In the genomic region with DNA sequence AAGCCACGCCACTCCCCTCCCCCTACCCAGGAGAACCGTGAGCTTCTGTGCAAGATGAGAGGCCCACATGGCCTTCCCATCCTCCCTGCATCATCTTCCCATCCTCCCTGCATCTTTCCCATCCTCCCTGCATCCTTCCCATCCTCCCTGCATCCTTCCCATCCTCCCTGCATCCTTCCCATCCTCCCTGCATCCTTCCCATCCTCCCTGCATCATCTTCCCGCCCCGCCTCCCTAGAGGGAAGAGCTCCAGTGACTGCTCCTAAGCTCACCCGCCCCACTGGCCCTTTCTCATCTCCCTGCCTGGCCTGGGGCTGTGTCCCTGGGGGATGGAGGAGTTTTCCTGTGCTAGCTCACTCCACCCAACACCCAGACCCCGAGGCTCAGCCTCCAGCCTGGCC, we compare ENCODE assay signal across 1 cellular context.
TF ChIP-seq lines count a peak whose summit lies in the region.

No MANE protein-coding gene starts in this region.

TF ChIP-seq in HepG2, 621 proteins besides CTCF, POLR2A, EP300 and RAD21 (continued from another document):
- TF ChIP-seq, protein P1, sequence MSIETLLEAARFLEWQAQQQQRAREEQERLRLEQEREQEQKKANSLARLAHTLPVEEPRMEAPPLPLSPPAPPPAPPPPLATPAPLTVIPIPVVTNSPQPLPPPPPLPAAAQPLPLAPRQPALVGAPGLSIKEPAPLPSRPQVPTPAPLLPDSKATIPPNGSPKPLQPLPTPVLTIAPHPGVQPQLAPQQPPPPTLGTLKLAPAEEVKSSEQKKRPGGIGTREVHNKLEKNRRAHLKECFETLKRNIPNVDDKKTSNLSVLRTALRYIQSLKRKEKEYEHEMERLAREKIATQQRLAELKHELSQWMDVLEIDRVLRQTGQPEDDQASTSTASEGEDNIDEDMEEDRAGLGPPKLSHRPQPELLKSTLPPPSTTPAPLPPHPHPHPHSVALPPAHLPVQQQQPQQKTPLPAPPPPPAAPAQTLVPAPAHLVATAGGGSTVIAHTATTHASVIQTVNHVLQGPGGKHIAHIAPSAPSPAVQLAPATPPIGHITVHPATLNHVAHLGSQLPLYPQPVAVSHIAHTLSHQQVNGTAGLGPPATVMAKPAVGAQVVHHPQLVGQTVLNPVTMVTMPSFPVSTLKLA (IDR thresholded peaks at IDR 0.05) = no peak
- TF ChIP-seq, protein P2, sequence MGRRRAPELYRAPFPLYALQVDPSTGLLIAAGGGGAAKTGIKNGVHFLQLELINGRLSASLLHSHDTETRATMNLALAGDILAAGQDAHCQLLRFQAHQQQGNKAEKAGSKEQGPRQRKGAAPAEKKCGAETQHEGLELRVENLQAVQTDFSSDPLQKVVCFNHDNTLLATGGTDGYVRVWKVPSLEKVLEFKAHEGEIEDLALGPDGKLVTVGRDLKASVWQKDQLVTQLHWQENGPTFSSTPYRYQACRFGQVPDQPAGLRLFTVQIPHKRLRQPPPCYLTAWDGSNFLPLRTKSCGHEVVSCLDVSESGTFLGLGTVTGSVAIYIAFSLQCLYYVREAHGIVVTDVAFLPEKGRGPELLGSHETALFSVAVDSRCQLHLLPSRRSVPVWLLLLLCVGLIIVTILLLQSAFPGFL (CRISPR knock-in tag; IDR thresholded peaks at IDR 0.05) = no peak
- TF ChIP-seq MBD4 (IDR thresholded peaks at IDR 0.05; ENCODE audit: borderline replicate concordance, low read length) = no peak
- TF ChIP-seq, protein P3, sequence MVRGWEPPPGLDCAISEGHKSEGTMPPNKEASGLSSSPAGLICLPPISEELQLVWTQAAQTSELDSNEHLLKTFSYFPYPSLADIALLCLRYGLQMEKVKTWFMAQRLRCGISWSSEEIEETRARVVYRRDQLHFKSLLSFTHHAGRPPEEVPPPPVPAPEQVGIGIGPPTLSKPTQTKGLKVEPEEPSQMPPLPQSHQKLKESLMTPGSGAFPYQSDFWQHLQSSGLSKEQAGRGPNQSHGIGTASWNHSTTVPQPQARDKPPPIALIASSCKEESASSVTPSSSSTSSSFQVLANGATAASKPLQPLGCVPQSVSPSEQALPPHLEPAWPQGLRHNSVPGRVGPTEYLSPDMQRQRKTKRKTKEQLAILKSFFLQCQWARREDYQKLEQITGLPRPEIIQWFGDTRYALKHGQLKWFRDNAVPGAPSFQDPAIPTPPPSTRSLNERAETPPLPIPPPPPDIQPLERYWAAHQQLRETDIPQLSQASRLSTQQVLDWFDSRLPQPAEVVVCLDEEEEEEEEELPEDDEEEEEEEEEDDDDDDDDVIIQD (CRISPR knock-in tag; IDR thresholded peaks at IDR 0.05; ENCODE audit: low read depth) = no peak
- no peak for TF ChIP-seq XBP1 (CRISPR knock-in tag; IDR thresholded peaks at IDR 0.05)
- TF ChIP-seq THYN1 (CRISPR knock-in tag; IDR thresholded peaks at IDR 0.05; ENCODE audit: borderline replicate concordance, low read depth) = no peak
- TF ChIP-seq, protein P4, sequence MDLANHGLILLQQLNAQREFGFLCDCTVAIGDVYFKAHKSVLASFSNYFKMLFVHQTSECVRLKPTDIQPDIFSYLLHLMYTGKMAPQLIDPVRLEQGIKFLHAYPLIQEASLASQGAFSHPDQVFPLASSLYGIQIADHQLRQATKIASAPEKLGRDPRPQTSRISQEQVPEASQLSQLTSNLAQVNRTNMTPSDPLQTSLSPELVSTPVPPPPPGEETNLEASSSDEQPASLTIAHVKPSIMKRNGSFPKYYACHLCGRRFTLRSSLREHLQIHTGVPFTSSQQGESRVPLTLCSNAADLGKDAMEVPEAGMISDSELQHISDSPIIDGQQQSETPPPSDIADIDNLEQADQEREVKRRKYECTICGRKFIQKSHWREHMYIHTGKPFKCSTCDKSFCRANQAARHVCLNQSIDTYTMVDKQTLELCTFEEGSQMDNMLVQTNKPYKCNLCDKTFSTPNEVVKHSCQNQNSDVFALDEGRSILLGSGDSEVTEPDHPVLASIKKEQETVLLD (CRISPR knock-in tag; IDR thresholded peaks at IDR 0.05; ENCODE audit: low read depth) = no peak
TF ChIP-seq in HepG2: peak in this region for 0.
